In the genomic region with DNA sequence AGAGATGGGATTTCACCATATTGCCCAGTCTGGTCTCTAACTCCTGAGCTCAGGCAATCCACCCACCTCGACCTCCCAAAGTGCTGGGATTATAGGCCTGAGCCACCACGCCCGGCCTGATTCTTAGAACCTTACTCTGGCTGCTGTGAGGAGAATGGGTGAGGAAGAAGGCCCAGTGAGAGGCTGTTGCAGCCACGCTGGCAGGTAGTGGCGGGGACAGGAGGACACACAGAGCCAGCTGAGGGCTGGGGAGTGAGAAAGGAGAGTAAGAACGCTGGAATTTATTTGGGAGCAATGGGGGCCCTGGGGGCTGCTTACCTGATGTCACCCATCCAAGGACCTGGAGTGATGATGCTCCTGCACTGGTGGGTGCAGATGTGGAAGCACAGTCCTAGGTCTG, we compare ENCODE assay signal across 34 cellular contexts.
"Had no signal": no experiment of that assay in that cellular context is flagged by ENCODE, and none has a peak within 500 bp of the region (broad histone marks: within the 10 kb centered on the region; RNA-seq: fewer than 3 reads in every experiment).

No MANE protein-coding gene starts in this region.

- H3K4me2 ChIP-seq: KMS-11 had no signal

- H3K27me3 ChIP-seq: MG63 had no signal

- DNase-seq: Karpas-422, Kasumi-1, MG63, MM.1S, MV-4-11, NCI-H1048, NCI-H1092, NCI-H1092 treated with DMSO at 0.1 percent for 48 hours, NCI-H1105, NCI-H1105 treated with DMSO at 0.1 percent for 48 hours, NCI-H1417, NCI-H1417 treated with DMSO at 0.1 percent for 48 hours, NCI-H1436, NCI-H1436 treated with DMSO at 0.1 percent for 48 hours, NCI-H146, NCI-H1694, NCI-H1694 treated with DMSO at 0.1 percent for 48 hours, NCI-H187, NCI-H187 treated with DMSO at 0.1 percent for 48 hours, NCI-H1930, NCI-H2029, NCI-H2029 treated with DMSO at 0.1 percent for 48 hours, NCI-H2081, NCI-H2081 treated with DMSO at 0.1 percent for 48 hours, NCI-H2107, NCI-H2171, NCI-H2171 treated with DMSO at 0.1 percent for 48 hours, NCI-H2227 treated with DMSO at 0.1 percent for 48 hours, NCI-H226, NCI-H345, NCI-H446, NCI-H446 treated with DMSO at 0.1 percent for 48 hours, NCI-H510A had no signal

- H3K4me3 ChIP-seq: MG63 had no signal

- H3K36me3 ChIP-seq: MG63 had no signal

- H3K27ac ChIP-seq: KMS-11 had no signal

- H3K9ac ChIP-seq: KMS-11 had no signal

- H3K9me3 ChIP-seq: MG63 had no signal
